19 cellular contexts compared by ENCODE assay signal in genomic region chr15:57171414-57171813, GRCh38.
"Had no signal": no experiment of that assay in that cellular context is flagged by ENCODE, and none has a peak within 500 bp of the region (broad histone marks: within the 10 kb centered on the region; RNA-seq: fewer than 3 reads in every experiment).

No MANE protein-coding gene starts in this region.

- H3K4me3 ChIP-seq: dorsolateral prefrontal cortex, gastroesophageal sphincter, heart right ventricle, tibial artery had no signal

- ATAC-seq: activated CD8-positive, alpha-beta memory T cell treated with anti-CD3 and anti-CD28 coated beads, Interleukin-2, amount 10 ng/mL, durations not matched to agents 7 days and 5 days; gastroesophageal sphincter; heart right ventricle; left ventricle myocardium superior; WTC11 had no signal

- H3K4me3 Mint-ChIP-seq: activated CD4-positive, alpha-beta memory T cell treated with anti-CD3 and anti-CD28 coated beads for 36 hours; activated CD8-positive, alpha-beta memory T cell treated with anti-CD3 and anti-CD28 coated beads, Interleukin-2, amount 10 ng/mL, durations not matched to agents 7 days and 5 days; activated naive CD8-positive, alpha-beta T cell treated with anti-CD3 and anti-CD28 coated beads, Interleukin-2, amount 10 ng/mL, durations not matched to agents 7 days and 5 days; brain; endodermal cell; WTC11 had no signal

- H3K4me1 Mint-ChIP-seq: activated naive CD8-positive, alpha-beta T cell treated with anti-CD3 and anti-CD28 coated beads, Interleukin-2, amount 10 ng/mL, durations not matched to agents 7 days and 5 days; brain; endodermal cell had no signal

- H3K27me3 Mint-ChIP-seq: activated CD4-positive, alpha-beta memory T cell treated with anti-CD3 and anti-CD28 coated beads for 36 hours; activated CD8-positive, alpha-beta memory T cell treated with anti-CD3 and anti-CD28 coated beads, Interleukin-2, amount 10 ng/mL, durations not matched to agents 7 days and 5 days; activated naive CD8-positive, alpha-beta T cell treated with anti-CD3 and anti-CD28 coated beads, Interleukin-2, amount 10 ng/mL, durations not matched to agents 7 days and 5 days; brain; progenitor cell of endocrine pancreas had no signal

- H3K27ac Mint-ChIP-seq: activated CD4-positive, alpha-beta memory T cell treated with anti-CD3 and anti-CD28 coated beads for 36 hours; activated CD8-positive, alpha-beta memory T cell treated with anti-CD3 and anti-CD28 coated beads, Interleukin-2, amount 10 ng/mL, durations not matched to agents 7 days and 5 days; activated naive CD8-positive, alpha-beta T cell treated with anti-CD3 and anti-CD28 coated beads, Interleukin-2, amount 10 ng/mL, durations not matched to agents 7 days and 5 days; endodermal cell; WTC11 had no signal

- DNase-seq: activated CD4-positive, alpha-beta memory T cell treated with anti-CD3 and anti-CD28 coated beads for 36 hours; activated CD4-positive, alpha-beta T cell treated with anti-CD3 and anti-CD28 coated beads for 4 hours; activated CD8-positive, alpha-beta memory T cell treated with anti-CD3 and anti-CD28 coated beads, Interleukin-2, amount 10 ng/mL, durations not matched to agents 7 days and 5 days; activated naive CD8-positive, alpha-beta T cell treated with anti-CD3 and anti-CD28 coated beads, Interleukin-2, amount 10 ng/mL, durations not matched to agents 7 days and 5 days; anterior cingulate cortex; central memory CD4-positive, alpha-beta T cell; dorsolateral prefrontal cortex; endodermal cell; heart right ventricle; kidney glomerular epithelial cell; left ventricle myocardium superior; occipital lobe; stimulated activated CD4-positive, alpha-beta T cell treated with anti-CD3 and anti-CD28 coated beads, Interleukin-2, amount 100 ng/mL, for 24 hours; stimulated activated naive CD4-positive, alpha-beta T cell treated with Interleukin-2 at 50 U/mL for 16 hours; tibial artery had no signal

- H3K9me3 Mint-ChIP-seq: activated CD4-positive, alpha-beta memory T cell treated with anti-CD3 and anti-CD28 coated beads for 36 hours; brain; endodermal cell; WTC11 had no signal
